In genomic region chr9:96130970-96131369, GRCh38 we compare ENCODE assay signal across 28 cellular contexts.
"Had no signal": no experiment of that assay in that cellular context is flagged by ENCODE, and none has a peak within 500 bp of the region (broad histone marks: within the 10 kb centered on the region; RNA-seq: fewer than 3 reads in every experiment).

No MANE protein-coding gene starts in this region.

- H3K9me3 ChIP-seq: body of pancreas, esophagus squamous epithelium, gastroesophageal sphincter had no signal

- H3K4me3 ChIP-seq: body of pancreas, esophagus squamous epithelium, gastroesophageal sphincter had no signal

- H3K27ac ChIP-seq: body of pancreas, epithelial cell of prostate, esophagus squamous epithelium, gastroesophageal sphincter, VCaP had no signal

- H3K4me1 ChIP-seq: body of pancreas had no signal

- DNase-seq: activated CD4-positive, alpha-beta memory T cell treated with anti-CD3 and anti-CD28 coated beads, Interleukin-2, amount 10 ng/mL, durations not matched to agents 7 days and 5 days; activated CD4-positive, alpha-beta T cell treated with anti-CD3 and anti-CD28 coated beads for 1 hour; activated CD4-positive, alpha-beta T cell treated with anti-CD3 and anti-CD28 coated beads for 4 hours; activated CD4-positive, alpha-beta T cell treated with anti-CD3 and anti-CD28 coated beads, Interleukin-2, amount 10 ng/mL, durations not matched to agents 7 days and 5 days; activated CD4-positive, alpha-beta T cell treated with anti-CD3 and anti-CD28 coated beads, Interleukin-2, amount 50 U/mL, for 4 hours; activated CD8-positive, alpha-beta memory T cell treated with anti-CD3 and anti-CD28 coated beads, Interleukin-2, amount 50 U/mL, for 48 hours; activated effector memory CD4-positive, alpha-beta T cell treated with Interleukin-2 at 50 U/mL for 16 hours; activated gamma-delta T cell treated with Interleukin-2 at 50 U/mL for 16 hours; activated naive CD4-positive, alpha-beta T cell treated with anti-CD3 and anti-CD28 coated beads, Interleukin-2, amount 50 U/mL, for 16 hours; activated naive CD4-positive, alpha-beta T cell treated with Interleukin-2 at 50 U/mL for 16 hours; activated T-cell treated with anti-CD3 and anti-CD28 coated beads for 4 hours; activated T-cell treated with anti-CD3 and anti-CD28 coated beads, Interleukin-2, amount 50 U/mL, for 4 hours; amygdala; aorta; body of pancreas; caudate nucleus; cortex of kidney; dermis blood vessel endothelial cell; effector CD4-positive, alpha-beta T cell; effector memory CD8-positive, alpha-beta T cell; esophagus squamous epithelium; foreskin melanocyte; T-helper 2 cell had no signal

- H3K27me3 ChIP-seq: body of pancreas, esophagus squamous epithelium, gastroesophageal sphincter had no signal

- H3K36me3 ChIP-seq: esophagus squamous epithelium, gastroesophageal sphincter had no signal

- FAIRE-seq: colon, endothelial cell of umbilical vein had no signal
